In genomic region chr21:43775190-43775589, GRCh38 we compare ENCODE assay signal across 8 cellular contexts. TPM values are rescaled to one million over a fixed set of nuclear protein-coding genes. Genes with fewer than 3 reads are reported as not detected.
A peak's percentile ranks its signal among the peaks of the same experiment; 100 is the strongest.
DNase-seq lines count a peak whose midpoint lies in the region; FAIRE-seq and TF ChIP-seq lines count a peak whose summit lies in the region.

No MANE protein-coding gene starts in this region.

- 85% methylated on average over 12 of the region's 12 CpGs for WGBS in liver
- 93% methylated on average over 12 of the region's 12 CpGs for WGBS in thymus

- H4K20me1 ChIP-seq in astrocyte (ENCODE audit: insufficient read depth, low read length): peaks cover 19% of the 10 kb centered on the region

- intact Hi-C loops in activated CD4-positive, alpha-beta T cell treated with anti-CD3 and anti-CD28 coated beads, Interleukin-2, amount 10 ng/mL, durations not matched to agents 24 days and 14 days (cut with micrococcal nuclease): loop anchor here (5.0 kb wide), 1 partner anchor 48 kb away; no protein-coding TSS in a partner anchor

- peak overlapping the region; percentile 86 for H3K4me2 ChIP-seq in astrocyte (ENCODE audit: low read length)

- H3K9ac ChIP-seq in astrocyte (ENCODE audit: low read length) (peak overlapping the region; percentile 81), liver (ENCODE audit: low read depth in 1 of 2, low read length in 2 of 2) (peak overlapping the region; percentile 81 to 86)

- TF ChIP-seq CTCF in astrocyte (IDR thresholded peaks at IDR 0.05; ENCODE audit: insufficient read depth, low read depth, low read length) (no peak), liver (IDR thresholded peaks at IDR 0.05; ENCODE audit: low read depth, low read length, missing input control) (no peak)

- no peaks in the 10 kb centered on the region for H3K9me3 Mint-ChIP-seq in activated CD4-positive, alpha-beta T cell treated with anti-CD3 and anti-CD28 coated beads, Interleukin-2, amount 10 ng/mL, durations not matched to agents 24 days and 14 days
- H3K9me3 Mint-ChIP-seq in astrocyte (ENCODE audit: unreplicated experiment): peaks cover 2% of the 10 kb centered on the region

- peaks cover 12% of the 10 kb centered on the region for H3K4me1 ChIP-seq in astrocyte (ENCODE audit: insufficient read depth, low read length)
- H3K4me1 ChIP-seq in liver (ENCODE audit: control insufficient read depth in 4 of 4, insufficient read depth in 4 of 4, low read length in 3 of 4): peaks cover 6 to 14% (median 10%) of the 10 kb centered on the region in 4 donors
- no peaks in the 10 kb centered on the region for H3K4me1 ChIP-seq in thymus (ENCODE audit: control insufficient read depth, insufficient read depth, low read length)

- H3K36me3 ChIP-seq in astrocyte (ENCODE audit: insufficient read depth, low read length): no peaks in the 10 kb centered on the region
- H3K36me3 ChIP-seq in liver (ENCODE audit: control insufficient read depth in 4 of 4, insufficient read depth in 3 of 4, low read depth in 1 of 4, low read length in 3 of 4): peaks cover 0 to 13% (median 9%) of the 10 kb centered on the region in 4 donors
- H3K36me3 ChIP-seq in thymus (ENCODE audit: control insufficient read depth, insufficient read depth): peaks cover 4% of the 10 kb centered on the region

- peak overlapping the region; percentile 79 for H3K27ac Mint-ChIP-seq in activated CD4-positive, alpha-beta T cell treated with anti-CD3 and anti-CD28 coated beads, Interleukin-2, amount 10 ng/mL, durations not matched to agents 24 days and 14 days
- peak overlapping the region; percentile 58 for H3K27ac Mint-ChIP-seq in astrocyte (ENCODE audit: unreplicated experiment)

- H2AFZ ChIP-seq in astrocyte (ENCODE audit: low read depth, low read length): no peak overlapping the region

- H3K9me3 ChIP-seq in astrocyte (ENCODE audit: insufficient read depth, low read depth, low read length): no peaks in the 10 kb centered on the region
- H3K9me3 ChIP-seq in liver (ENCODE audit: control insufficient read depth in 4 of 4, low read length in 3 of 4): no peaks in the 10 kb centered on the region
- H3K9me3 ChIP-seq in thymus (ENCODE audit: control insufficient read depth): no peaks in the 10 kb centered on the region

- no peaks in the 10 kb centered on the region for H3K27me3 Mint-ChIP-seq in activated CD4-positive, alpha-beta T cell treated with anti-CD3 and anti-CD28 coated beads, Interleukin-2, amount 10 ng/mL, durations not matched to agents 24 days and 14 days
- H3K27me3 Mint-ChIP-seq in astrocyte (ENCODE audit: low read depth, unreplicated experiment): no peaks in the 10 kb centered on the region

- H3K4me3 Mint-ChIP-seq in activated CD4-positive, alpha-beta T cell treated with anti-CD3 and anti-CD28 coated beads, Interleukin-2, amount 10 ng/mL, durations not matched to agents 24 days and 14 days: peak overlapping the region; percentile 97
- peak overlapping the region; percentile 95 for H3K4me3 Mint-ChIP-seq in astrocyte (ENCODE audit: unreplicated experiment)

- TF ChIP-seq RAD21 in liver (IDR thresholded peaks at IDR 0.05): no peak

- H3K4me3 ChIP-seq in astrocyte (ENCODE audit: insufficient read depth, low read depth, low read length) (peak overlapping the region; percentile 84), liver (ENCODE audit: low read depth in 1 of 3, low read length in 3 of 3) (peak overlapping the region; percentile 86 to 98 (median 91)), thymus (ENCODE audit: low read length) (peak overlapping the region; percentile 87)

- no peak overlapping the region for H3K27ac ChIP-seq in astrocyte (ENCODE audit: low read depth, low read length)
- peak overlapping the region in 1 of 2 donors; percentile 83 for H3K27ac ChIP-seq in liver (ENCODE audit: low read depth in 1 of 2, low read length in 2 of 2)
- H3K27ac ChIP-seq in thymus (ENCODE audit: low read depth): no peak overlapping the region

- no peak for FAIRE-seq in astrocyte (lab: Jason Lieb, UNC)

- H3K79me2 ChIP-seq in astrocyte (ENCODE audit: insufficient read depth, low read length): peaks cover 16% of the 10 kb centered on the region

- H3K36me3 Mint-ChIP-seq in activated CD4-positive, alpha-beta T cell treated with anti-CD3 and anti-CD28 coated beads, Interleukin-2, amount 10 ng/mL, durations not matched to agents 24 days and 14 days (ENCODE audit: low read depth): peaks cover 35% of the 10 kb centered on the region
- peaks cover 10% of the 10 kb centered on the region for H3K36me3 Mint-ChIP-seq in astrocyte (ENCODE audit: low read depth, unreplicated experiment)

- no peaks in the 10 kb centered on the region for H3K27me3 ChIP-seq in astrocyte (ENCODE audit: insufficient read depth, low read length)
- H3K27me3 ChIP-seq in liver (ENCODE audit: control insufficient read depth in 4 of 4, insufficient read depth in 4 of 4, low read length in 3 of 4): no peaks in the 10 kb centered on the region
- H3K27me3 ChIP-seq in thymus (ENCODE audit: control insufficient read depth, insufficient read depth): peaks cover 5% of the 10 kb centered on the region

- H3K4me1 Mint-ChIP-seq in activated CD4-positive, alpha-beta T cell treated with anti-CD3 and anti-CD28 coated beads, Interleukin-2, amount 10 ng/mL, durations not matched to agents 24 days and 14 days: peaks cover 51% of the 10 kb centered on the region
- H3K4me1 Mint-ChIP-seq in astrocyte (ENCODE audit: low read depth, unreplicated experiment): peaks cover 7% of the 10 kb centered on the region

- DNase-seq in activated CD4-positive, alpha-beta T cell treated with anti-CD3 and anti-CD28 coated beads, Interleukin-2, amount 10 ng/mL, durations not matched to agents 24 days and 14 days: no peak
- DNase-seq in activated CD4-positive, alpha-beta T cell treated with anti-CD3 and anti-CD28 coated beads, Interleukin-2, amount 50 U/mL, for 1 hour: no peak
- DNase-seq in astrocyte (ENCODE audit: low read depth): no peak
- DNase-seq in H4 (ENCODE audit: low spot score): no peak
- no peak for DNase-seq in stimulated activated CD4-positive, alpha-beta T cell treated with anti-CD3 and anti-CD28 coated beads, Interleukin-1b, Interleukin-23, amount 100 ng/mL, for 48 hours
- DNase-seq in NK-92 treated with Interleukin-12 subunit alpha and Interleukin-12 subunit beta, amount 100 ng/mL, for 24 hours (lab: John Stamatoyannopoulos, UW): no peak

TF ChIP-seq in liver, 16 proteins besides CTCF, POLR2A, EP300 and RAD21 (continues in another document):
- no peak for TF ChIP-seq RXRA (IDR thresholded peaks at IDR 0.05)
- no peak for TF ChIP-seq JUND (IDR thresholded peaks at IDR 0.05)
- TF ChIP-seq TAF1 (conservative IDR thresholded peaks at IDR 0.05): no peak
- no peak for TF ChIP-seq ZBTB33 (IDR thresholded peaks at IDR 0.05)
- TF ChIP-seq YY1 (IDR thresholded peaks at IDR 0.05): no peak

RNA-seq across cellular contexts. Expression of gene CSTB, which starts 0.9 kb away (rescaled TPM):
- 59.2 and 59.5 TPM in 2 replicates for total RNA-seq in activated CD4-positive, alpha-beta T cell treated with anti-CD3 and anti-CD28 coated beads, Interleukin-2, amount 10 ng/mL, durations not matched to agents 24 days and 14 days
- total RNA-seq in astrocyte (22.5 and 27.7 TPM in 2 replicates), liver (1 to 10 TPM; 3.8 to 7.7 TPM)
- polyA plus RNA-seq in liver (10 to 100 TPM; 59.8 to 62.4 TPM), thymus (198 TPM)
- total RNA-seq in H4 (2014; rRNA removed; shearing (Covaris generic)): 20.0 and 33.8 TPM in 2 replicates

RNA-seq across cellular contexts. Expression of gene RRP1, which starts 14.2 kb away (rescaled TPM):
- total RNA-seq in activated CD4-positive, alpha-beta T cell treated with anti-CD3 and anti-CD28 coated beads, Interleukin-2, amount 10 ng/mL, durations not matched to agents 24 days and 14 days: 94.4 and 99.4 TPM in 2 replicates
- total RNA-seq in astrocyte (21.1 and 24.9 TPM in 2 replicates), liver (10 to 100 TPM in 1 of 2 donors, 1 to 10 TPM in 1; 5.4 to 15.0 TPM)
- polyA plus RNA-seq in liver (1 to 10 TPM; 7.4 to 8.0 TPM), thymus (16.3 TPM)
- 44.7 and 46.2 TPM in 2 replicates for total RNA-seq in H4 (2014; rRNA removed; shearing (Covaris generic))

RNA-seq across cellular contexts. Expression of gene PDXK, which starts 56.3 kb away (rescaled TPM):
- total RNA-seq in activated CD4-positive, alpha-beta T cell treated with anti-CD3 and anti-CD28 coated beads, Interleukin-2, amount 10 ng/mL, durations not matched to agents 24 days and 14 days: 138 and 152 TPM in 2 replicates
- total RNA-seq in astrocyte: 159 and 180 TPM in 2 replicates
- total RNA-seq in liver: 100 to 1,000 TPM in 1 of 2 donors, 10 to 100 TPM in 1; 20.5 to 104 TPM
- 10 to 100 TPM; 34.7 to 35.0 TPM for polyA plus RNA-seq in liver
- polyA plus RNA-seq in thymus: 59.0 TPM
- total RNA-seq in H4 (2014; rRNA removed; shearing (Covaris generic)): 99.6 and 107 TPM in 2 replicates
